In the genomic region with DNA sequence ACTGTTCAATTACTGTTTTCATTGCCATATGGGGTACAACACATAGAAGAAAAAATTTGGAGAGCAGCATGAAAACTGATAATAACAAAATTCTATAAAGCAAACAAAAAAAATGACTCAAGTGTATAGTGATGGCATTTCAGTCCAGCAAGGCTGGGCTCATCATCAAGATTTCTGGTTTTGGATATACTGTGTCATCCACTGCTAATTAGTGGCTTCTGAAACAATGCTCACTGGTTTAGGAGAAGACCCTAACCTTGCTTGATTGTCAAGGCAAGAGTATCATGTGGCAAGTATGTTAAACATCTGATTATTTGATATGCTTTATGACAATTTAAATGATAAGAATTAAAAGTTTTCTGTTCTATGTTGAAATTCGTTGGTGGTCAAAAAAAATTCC, we compare ENCODE assay signal across 19 cellular contexts.
DNase-seq lines count a peak whose midpoint lies in the region; ATAC-seq and TF ChIP-seq lines count a peak whose summit lies in the region.
"Had no signal": no experiment of that assay in that cellular context is flagged by ENCODE, and none has a peak within 500 bp of the region (broad histone marks: within the 10 kb centered on the region; RNA-seq: fewer than 3 reads in every experiment).

No MANE protein-coding gene starts in this region.

- no peak overlapping the region for H3K4me3 Mint-ChIP-seq in endodermal cell
- no peak overlapping the region for H3K4me3 Mint-ChIP-seq in stimulated activated naive B cell treated with anti-CD40 and anti-IgM and Interleukin-4, amounts not matched to agents 10 μg/mL and 1 μg/mL and 100 μg/mL, for 72 hours
- H3K4me3 Mint-ChIP-seq: B cell; CD4-positive, alpha-beta T cell; HFFc6; IgD-negative memory B cell had no signal

- H3K27ac Mint-ChIP-seq in endodermal cell, result no peak overlapping the region
- H3K27ac Mint-ChIP-seq in stimulated activated naive B cell treated with anti-CD40 and anti-IgM and Interleukin-4, amounts not matched to agents 10 μg/mL and 1 μg/mL and 100 μg/mL, for 72 hours, result no peak overlapping the region
- H3K27ac Mint-ChIP-seq: B cell; CD4-positive, alpha-beta T cell; HFFc6; IgD-negative memory B cell had no signal

- H3K36me3 ChIP-seq in GM23248 (ENCODE audit: low read depth) (no peaks in the 10 kb centered on the region; the same call in 1 of the 2 replicates), fibroblast of lung (ENCODE audit: control insufficient read depth, insufficient read depth, low read length) (peaks cover 3% of the 10 kb centered on the region), endodermal cell (ENCODE audit: control insufficient read depth, insufficient read depth, low read length) (peaks cover 13% of the 10 kb centered on the region)

- H3K27me3 Mint-ChIP-seq in endodermal cell (ENCODE audit: insufficient read depth), result no peaks in the 10 kb centered on the region
- no peaks in the 10 kb centered on the region for H3K27me3 Mint-ChIP-seq in stimulated activated naive B cell treated with anti-CD40 and anti-IgM and Interleukin-4, amounts not matched to agents 10 μg/mL and 1 μg/mL and 100 μg/mL, for 72 hours
- H3K27me3 Mint-ChIP-seq: B cell; CD4-positive, alpha-beta T cell; IgD-negative memory B cell had no signal

- H3K79me2 ChIP-seq in GM23248 (ENCODE audit: insufficient read depth) (peaks cover 99% of the 10 kb centered on the region), fibroblast of lung (ENCODE audit: control insufficient read depth, insufficient read depth, low read length) (peaks cover 11% of the 10 kb centered on the region)

- H3K4me1 Mint-ChIP-seq in endodermal cell, result peaks cover 3% of the 10 kb centered on the region
- peaks cover 18 to 41% of the 10 kb centered on the region in 2 donors for H3K4me1 Mint-ChIP-seq in stimulated activated naive B cell treated with anti-CD40 and anti-IgM and Interleukin-4, amounts not matched to agents 10 μg/mL and 1 μg/mL and 100 μg/mL, for 72 hours

- H3K9me3 ChIP-seq in GM23248 (ENCODE audit: low read depth) (no peaks in the 10 kb centered on the region), fibroblast of lung (ENCODE audit: control insufficient read depth, insufficient read depth, low read depth, low read length) (no peaks in the 10 kb centered on the region), endodermal cell (ENCODE audit: control insufficient read depth, low read length) (peaks cover 9% of the 10 kb centered on the region)

- H2AFZ ChIP-seq in GM23248 (no peak overlapping the region), fibroblast of lung (ENCODE audit: low read length) (no peak overlapping the region)

- ATAC-seq in GM21786 (IDR thresholded peaks at IDR 0.05; ENCODE audit: unreplicated experiment) (no peak), HG02610 (IDR thresholded peaks at IDR 0.05; ENCODE audit: unreplicated experiment) (no peak)
- no peak for ATAC-seq in stimulated activated naive B cell treated with anti-CD40 and anti-IgM and Interleukin-4, amounts not matched to agents 10 μg/mL and 1 μg/mL and 100 μg/mL, for 72 hours (replicated peaks)

- in situ Hi-C loops in GM23248 (cut with MboI), result no loop called here

- no peaks in the 10 kb centered on the region for H3K27me3 ChIP-seq in GM23248 (replicated peaks; ENCODE audit: insufficient read depth)
- no peaks in the 10 kb centered on the region for H3K27me3 ChIP-seq in fibroblast of lung (ENCODE audit: control insufficient read depth, insufficient read depth, low read length)
- no peaks in the 10 kb centered on the region for H3K27me3 ChIP-seq in endodermal cell (ENCODE audit: control insufficient read depth, insufficient read depth, low read length, poor library complexity, severe bottlenecking)

- peaks cover 19% of the 10 kb centered on the region for H3K4me1 ChIP-seq in GM23248 (ENCODE audit: insufficient read depth)
- peaks cover 6% of the 10 kb centered on the region for H3K4me1 ChIP-seq in fibroblast of lung (ENCODE audit: control insufficient read depth, extremely low read depth, insufficient read depth, low read length)
- no peaks in the 10 kb centered on the region for H3K4me1 ChIP-seq in endodermal cell (ENCODE audit: control insufficient read depth, insufficient read depth, low read length)

- H3K4me2 ChIP-seq in GM23248 (ENCODE audit: unreplicated experiment) (no peak overlapping the region), fibroblast of lung (ENCODE audit: extremely low read depth, insufficient read depth, low read length) (no peak overlapping the region)

- no peaks in the 10 kb centered on the region for H3F3A ChIP-seq in GM23248 (ENCODE audit: insufficient read depth)

- H3K36me3 Mint-ChIP-seq in endodermal cell (ENCODE audit: low read depth), result peaks cover 29% of the 10 kb centered on the region
- H3K36me3 Mint-ChIP-seq in stimulated activated naive B cell treated with anti-CD40 and anti-IgM and Interleukin-4, amounts not matched to agents 10 μg/mL and 1 μg/mL and 100 μg/mL, for 72 hours, result peaks cover 27 to 41% of the 10 kb centered on the region in 2 donors

- H3K4me3 ChIP-seq in GM23248, result no peak overlapping the region
- H3K4me3 ChIP-seq in fibroblast of lung (replicated peaks in 1 of 4; ENCODE audit: control extremely low read depth in 1 of 4, insufficient read depth in 1 of 4, low read depth in 3 of 4, low read length in 4 of 4), result no peak overlapping the region
- H3K4me3 ChIP-seq in endodermal cell (ENCODE audit: low read length), result no peak overlapping the region

- no peak overlapping the region for H3K9ac ChIP-seq in GM23248
- no peak overlapping the region for H3K9ac ChIP-seq in fibroblast of lung (ENCODE audit: insufficient read depth, low read length)
- no peak overlapping the region for H3K9ac ChIP-seq in endodermal cell (ENCODE audit: extremely low read depth, low read length, poor library complexity, severe bottlenecking)

- DNase-seq in AG09319 (ENCODE audit: extremely low read depth, low read depth), result peak; percentile 19
- peak; percentile 12 for DNase-seq in GM23248
- DNase-seq in fibroblast of lung (ENCODE audit: low read depth in 2 of 2), result peak; percentile 11 to 27
- no peak for DNase-seq in endodermal cell
- no peak for DNase-seq in stimulated activated naive B cell treated with anti-CD40 and anti-IgM and Interleukin-4, amounts not matched to agents 10 μg/mL and 1 μg/mL and 100 μg/mL, for 72 hours
- DNase-seq: ACHN; C1 segment of cervical spinal cord; Calu3; CD4-positive, alpha-beta T cell; DMS 273 treated with DMSO at 0.1 percent for 48 hours; DMS79; GDM1; HCEC 1CT; HFFc6; KG1 had no signal

- TF ChIP-seq CTCF in AG09319 (IDR thresholded peaks at IDR 0.05; ENCODE audit: low read depth, low read length) (no peak), fibroblast of lung (conservative IDR thresholded peaks at IDR 0.05 in 1 of 2, IDR thresholded peaks at IDR 0.05 in 1 of 2; ENCODE audit: low read depth in 1 of 2, low read length in 2 of 2) (no peak), endodermal cell (conservative IDR thresholded peaks at IDR 0.05) (no peak)

- H3K9me3 Mint-ChIP-seq in endodermal cell, result peaks cover 10% of the 10 kb centered on the region
- H3K9me3 Mint-ChIP-seq in stimulated activated naive B cell treated with anti-CD40 and anti-IgM and Interleukin-4, amounts not matched to agents 10 μg/mL and 1 μg/mL and 100 μg/mL, for 72 hours, result peaks cover 0 to 1% of the 10 kb centered on the region in 2 donors

- H3K9me2 ChIP-seq in GM23248 (ENCODE audit: insufficient read depth), result no peaks in the 10 kb centered on the region

- H3K27ac ChIP-seq in GM23248 (no peak overlapping the region), fibroblast of lung (ENCODE audit: insufficient read depth, low read length) (no peak overlapping the region), endodermal cell (ENCODE audit: low read depth, low read length) (no peak overlapping the region)

- WGBS in GM23248 (ENCODE audit: low coverage in 1 of 2, low lambda C conversion rate in 2 of 2, missing lambda C conversion rate in 2 of 2), 2 experiments, result 41 to 49% methylated on average over 1 of the region's 1 CpG
- WGBS in endodermal cell (ENCODE audit: insufficient coverage in 1 of 2, insufficient read length in 1 of 2), 2 experiments, result no CpG with 5 or more reads among the region's 1 CpG

- no peaks in the 10 kb centered on the region for H4K20me1 ChIP-seq in GM23248 (ENCODE audit: insufficient read depth)
- H4K20me1 ChIP-seq in fibroblast of lung (ENCODE audit: control insufficient read depth, extremely low read depth, insufficient read depth, low read length), result no peaks in the 10 kb centered on the region

Comparison
In these comparisons a context has a peak if more than half of its experiments do, and no peak if none do; other contexts are left out.
1. DNase-seq: peak in AG09319 (single experiment), GM23248 (single experiment) and fibroblast of lung (2 of 2); none in endodermal cell (single experiment) and stimulated activated naive B cell treated with anti-CD40 and anti-IgM and Interleukin-4, amounts not matched to agents 10 μg/mL and 1 μg/mL and 100 μg/mL, for 72 hours (single experiment).